ENCODE assay signal across 25 cellular contexts in genomic region chr12:88977115-88977514, GRCh38.
"Had no signal": no experiment of that assay in that cellular context is flagged by ENCODE, and none has a peak within 500 bp of the region (broad histone marks: within the 10 kb centered on the region; RNA-seq: fewer than 3 reads in every experiment).

No MANE protein-coding gene starts in this region.

- H3K27ac Mint-ChIP-seq: dendritic cell treated with granulocyte-macrophage colony-stimulating factor and Interleukin-4, amounts not matched to agents 40 ng/mL and 50 ng/mL, for 4 days; effector memory CD8-positive, alpha-beta T cell; endodermal cell had no signal

- H3K27ac ChIP-seq: colonic mucosa, coronary artery, dorsolateral prefrontal cortex, epithelial cell of prostate, esophagus muscularis mucosa, esophagus squamous epithelium, foreskin keratinocyte, gastrocnemius medialis, gastroesophageal sphincter, heart left ventricle, heart right ventricle had no signal

- H3K4me3 ChIP-seq: colonic mucosa, coronary artery, dorsolateral prefrontal cortex, esophagus muscularis mucosa, esophagus squamous epithelium, gastrocnemius medialis, gastroesophageal sphincter, heart left ventricle, heart right ventricle had no signal

- H3K9me3 ChIP-seq: colonic mucosa, esophagus muscularis mucosa, esophagus squamous epithelium, gastrocnemius medialis, gastroesophageal sphincter, heart left ventricle, heart right ventricle had no signal

- H3K9me3 Mint-ChIP-seq: dendritic cell treated with granulocyte-macrophage colony-stimulating factor and Interleukin-4, amounts not matched to agents 40 ng/mL and 50 ng/mL, for 4 days; effector memory CD8-positive, alpha-beta T cell; endodermal cell had no signal

- H3K27me3 Mint-ChIP-seq: dendritic cell treated with granulocyte-macrophage colony-stimulating factor and Interleukin-4, amounts not matched to agents 40 ng/mL and 50 ng/mL, for 4 days had no signal

- H3K36me3 ChIP-seq: colonic mucosa, esophagus muscularis mucosa, esophagus squamous epithelium, gastrocnemius medialis, gastroesophageal sphincter, heart left ventricle, heart right ventricle had no signal

- DNase-seq: colonic mucosa; cortex of kidney; dermis blood vessel endothelial cell; dorsolateral prefrontal cortex; effector CD4-positive, alpha-beta T cell; effector CD8-positive, alpha-beta T cell; effector memory CD4-positive, alpha-beta T cell; effector memory CD8-positive, alpha-beta T cell; endodermal cell; erythroblast; esophagus squamous epithelium; foreskin fibroblast; foreskin keratinocyte; foreskin melanocyte; gastrocnemius medialis; glutamatergic neuron; head of caudate nucleus; heart left ventricle; heart right ventricle had no signal

- H3K4me1 ChIP-seq: colonic mucosa, esophagus muscularis mucosa, esophagus squamous epithelium, foreskin keratinocyte, gastrocnemius medialis, gastroesophageal sphincter, heart left ventricle, heart right ventricle had no signal

- H3K4me1 Mint-ChIP-seq: endodermal cell had no signal

- H3K4me3 Mint-ChIP-seq: dendritic cell treated with granulocyte-macrophage colony-stimulating factor and Interleukin-4, amounts not matched to agents 40 ng/mL and 50 ng/mL, for 4 days; effector memory CD8-positive, alpha-beta T cell; endodermal cell had no signal

- ATAC-seq: effector memory CD8-positive, alpha-beta T cell; esophagus mucosa; foreskin keratinocyte; gastrocnemius medialis; gastroesophageal sphincter; heart left ventricle; heart right ventricle had no signal

- H3K27me3 ChIP-seq: colonic mucosa, dorsolateral prefrontal cortex, esophagus muscularis mucosa, foreskin keratinocyte, gastrocnemius medialis, gastroesophageal sphincter, heart left ventricle, heart right ventricle had no signal
